ENCODE assay signal across 9 cellular contexts in genomic region chr10:16967866-16968721, GRCh38.
DNase-seq lines count a peak whose midpoint lies in the region; ATAC-seq and TF ChIP-seq lines count a peak whose summit lies in the region.
"Had no signal": no experiment of that assay in that cellular context is flagged by ENCODE, and none has a peak within 500 bp of the region (broad histone marks: within the 10 kb centered on the region; RNA-seq: fewer than 3 reads in every experiment).

No MANE protein-coding gene starts in this region.

- WGBS in liver: 37% methylated on average over 7 of the region's 7 CpGs

- intact Hi-C loops in upper lobe of right lung (cut with DNase I): no loop called here
- intact Hi-C loops in CD8-positive, alpha-beta T cell (cut with DNase I, micrococcal nuclease): no loop called here

- CTCF ChIA-PET in activated CD8-positive, alpha-beta memory T cell treated with anti-CD3 and anti-CD28 coated beads, Interleukin-2, amount 10 ng/mL, durations not matched to agents 7 days and 5 days (lab: Charles Lee): interaction anchor here (0.7 to 1.2 kb wide), 4 partner anchors 11 to 252 kb away, joined by 3 to 4 read pairs (median 3); no protein-coding TSS in a partner anchor
- CTCF ChIA-PET in CD8-positive, alpha-beta T cell (lab: Charles Lee): no interaction called here

- TF ChIP-seq CTCF in choroid plexus epithelial cell (conservative IDR thresholded peaks at IDR 0.05; ENCODE audit: low read depth, low read length): no peak
- no peak for TF ChIP-seq CTCF in liver (IDR thresholded peaks at IDR 0.05; ENCODE audit: low read depth, low read length, missing input control)
- TF ChIP-seq CTCF in upper lobe of right lung (IDR thresholded peaks at IDR 0.05): no peak
- TF ChIP-seq CTCF in CD8-positive, alpha-beta T cell (IDR thresholded peaks at IDR 0.05): no peak

- H3K4me3 ChIP-seq in choroid plexus epithelial cell (ENCODE audit: low read depth, low read length) (no peak overlapping the region), liver (ENCODE audit: low read depth in 1 of 3, low read length in 3 of 3) (no peak overlapping the region), upper lobe of right lung (no peak overlapping the region)
- no peak overlapping the region for H3K4me3 ChIP-seq in CD8-positive, alpha-beta T cell (ENCODE audit: low read depth, low read length)

- no peaks in the 10 kb centered on the region for H3K9me3 Mint-ChIP-seq in activated CD8-positive, alpha-beta memory T cell treated with anti-CD3 and anti-CD28 coated beads, Interleukin-2, amount 10 ng/mL, durations not matched to agents 7 days and 5 days (ENCODE audit: low read depth)
- H3K9me3 Mint-ChIP-seq in CD8-positive, alpha-beta T cell: no peaks in the 10 kb centered on the region

- H3K27me3 Mint-ChIP-seq in activated CD8-positive, alpha-beta memory T cell treated with anti-CD3 and anti-CD28 coated beads, Interleukin-2, amount 10 ng/mL, durations not matched to agents 7 days and 5 days: peaks cover 3% of the 10 kb centered on the region
- no peaks in the 10 kb centered on the region for H3K27me3 Mint-ChIP-seq in CD8-positive, alpha-beta T cell (ENCODE audit: low read depth)

- peak; percentile 51 for ATAC-seq in activated CD8-positive, alpha-beta memory T cell treated with anti-CD3 and anti-CD28 coated beads, Interleukin-2, amount 10 ng/mL, durations not matched to agents 7 days and 5 days
- ATAC-seq in upper lobe of right lung (peak; percentile 43), HG03442 (IDR thresholded peaks at IDR 0.05; ENCODE audit: unreplicated experiment) (no peak)
- ATAC-seq in CD8-positive, alpha-beta T cell: no peak

- H3K36me3 Mint-ChIP-seq in activated CD8-positive, alpha-beta memory T cell treated with anti-CD3 and anti-CD28 coated beads, Interleukin-2, amount 10 ng/mL, durations not matched to agents 7 days and 5 days: peaks cover 2% of the 10 kb centered on the region
- peaks cover 2% of the 10 kb centered on the region for H3K36me3 Mint-ChIP-seq in CD8-positive, alpha-beta T cell

- peak overlapping the region; percentile 38 for H3K27ac Mint-ChIP-seq in activated CD8-positive, alpha-beta memory T cell treated with anti-CD3 and anti-CD28 coated beads, Interleukin-2, amount 10 ng/mL, durations not matched to agents 7 days and 5 days
- H3K27ac Mint-ChIP-seq in CD8-positive, alpha-beta T cell: no peak overlapping the region

- no peaks in the 10 kb centered on the region for H3K27me3 ChIP-seq in liver (ENCODE audit: control insufficient read depth in 4 of 4, insufficient read depth in 4 of 4, low read length in 3 of 4)
- H3K27me3 ChIP-seq in upper lobe of right lung: no peaks in the 10 kb centered on the region
- H3K27me3 ChIP-seq in CD8-positive, alpha-beta T cell (ENCODE audit: insufficient read depth, low read length): no peaks in the 10 kb centered on the region

- no peak for TF ChIP-seq RAD21 in liver (IDR thresholded peaks at IDR 0.05)

- POLR2A ChIA-PET in CD8-positive, alpha-beta T cell (lab: Charles Lee): interaction anchor here (0.7 kb wide), 1 partner anchor 95 kb away, joined by 4 read pairs; no protein-coding TSS in a partner anchor

- H3K27ac ChIP-seq in liver (ENCODE audit: low read depth in 1 of 2, low read length in 2 of 2): peak overlapping the region in 1 of 2 donors; percentile 33
- peak overlapping the region; percentile 14 for H3K27ac ChIP-seq in upper lobe of right lung
- no peak overlapping the region for H3K27ac ChIP-seq in CD8-positive, alpha-beta T cell (ENCODE audit: low read depth, low read length)
- H3K27ac ChIP-seq: C4-2B had no signal

- peaks cover 21% of the 10 kb centered on the region for H3K4me1 Mint-ChIP-seq in activated CD8-positive, alpha-beta memory T cell treated with anti-CD3 and anti-CD28 coated beads, Interleukin-2, amount 10 ng/mL, durations not matched to agents 7 days and 5 days
- H3K4me1 Mint-ChIP-seq in CD8-positive, alpha-beta T cell (ENCODE audit: low read depth): no peaks in the 10 kb centered on the region

- H3K4me3 Mint-ChIP-seq in activated CD8-positive, alpha-beta memory T cell treated with anti-CD3 and anti-CD28 coated beads, Interleukin-2, amount 10 ng/mL, durations not matched to agents 7 days and 5 days: peak overlapping the region; percentile 32
- no peak overlapping the region for H3K4me3 Mint-ChIP-seq in CD8-positive, alpha-beta T cell

- H3K9me3 ChIP-seq in liver (ENCODE audit: control insufficient read depth in 4 of 4, low read length in 3 of 4): no peaks in the 10 kb centered on the region
- no peaks in the 10 kb centered on the region for H3K9me3 ChIP-seq in upper lobe of right lung
- no peaks in the 10 kb centered on the region for H3K9me3 ChIP-seq in CD8-positive, alpha-beta T cell (ENCODE audit: low read length)

- no peak for DNase-seq in activated CD8-positive, alpha-beta memory T cell treated with anti-CD3 and anti-CD28 coated beads, Interleukin-2, amount 10 ng/mL, durations not matched to agents 7 days and 5 days
- DNase-seq in activated CD8-positive, alpha-beta memory T cell treated with anti-CD3 and anti-CD28 coated beads, Interleukin-2, amount 50 U/mL, for 4 hours: no peak
- peak; percentile 96 for DNase-seq in choroid plexus epithelial cell (ENCODE audit: low read depth)
- no peak for DNase-seq in upper lobe of right lung
- DNase-seq in DMS 273 (lab: John Stamatoyannopoulos, UW; ENCODE audit: unreplicated experiment): no peak
- DNase-seq in CD8-positive, alpha-beta T cell: no peak

- H3K36me3 ChIP-seq in liver (ENCODE audit: control insufficient read depth in 4 of 4, insufficient read depth in 3 of 4, low read depth in 1 of 4, low read length in 3 of 4) (no peaks in the 10 kb centered on the region), upper lobe of right lung (no peaks in the 10 kb centered on the region)
- H3K36me3 ChIP-seq in CD8-positive, alpha-beta T cell (ENCODE audit: insufficient read depth, low read length): no peaks in the 10 kb centered on the region

- H3K4me1 ChIP-seq in liver (ENCODE audit: control insufficient read depth in 4 of 4, insufficient read depth in 4 of 4, low read length in 3 of 4): no peaks in the 10 kb centered on the region
- H3K4me1 ChIP-seq in upper lobe of right lung: peaks cover 11% of the 10 kb centered on the region
- H3K4me1 ChIP-seq in CD8-positive, alpha-beta T cell (ENCODE audit: insufficient read depth, low read length): no peaks in the 10 kb centered on the region

- H3K9ac ChIP-seq in liver (ENCODE audit: low read depth in 1 of 2, low read length in 2 of 2): no peak overlapping the region

TF ChIP-seq in liver, 16 proteins besides CTCF, POLR2A, EP300 and RAD21:
- no peak for TF ChIP-seq EGR1 (IDR thresholded peaks at IDR 0.05; ENCODE audit: low read depth in 2 of 2)
- TF ChIP-seq GABPA (IDR thresholded peaks at IDR 0.05 in 1 of 2, conservative IDR thresholded peaks at IDR 0.05 in 1 of 2): no peak
- TF ChIP-seq JUND (IDR thresholded peaks at IDR 0.05): peak in 1 of 2 donors; percentile 17
- TF ChIP-seq, protein P1, sequence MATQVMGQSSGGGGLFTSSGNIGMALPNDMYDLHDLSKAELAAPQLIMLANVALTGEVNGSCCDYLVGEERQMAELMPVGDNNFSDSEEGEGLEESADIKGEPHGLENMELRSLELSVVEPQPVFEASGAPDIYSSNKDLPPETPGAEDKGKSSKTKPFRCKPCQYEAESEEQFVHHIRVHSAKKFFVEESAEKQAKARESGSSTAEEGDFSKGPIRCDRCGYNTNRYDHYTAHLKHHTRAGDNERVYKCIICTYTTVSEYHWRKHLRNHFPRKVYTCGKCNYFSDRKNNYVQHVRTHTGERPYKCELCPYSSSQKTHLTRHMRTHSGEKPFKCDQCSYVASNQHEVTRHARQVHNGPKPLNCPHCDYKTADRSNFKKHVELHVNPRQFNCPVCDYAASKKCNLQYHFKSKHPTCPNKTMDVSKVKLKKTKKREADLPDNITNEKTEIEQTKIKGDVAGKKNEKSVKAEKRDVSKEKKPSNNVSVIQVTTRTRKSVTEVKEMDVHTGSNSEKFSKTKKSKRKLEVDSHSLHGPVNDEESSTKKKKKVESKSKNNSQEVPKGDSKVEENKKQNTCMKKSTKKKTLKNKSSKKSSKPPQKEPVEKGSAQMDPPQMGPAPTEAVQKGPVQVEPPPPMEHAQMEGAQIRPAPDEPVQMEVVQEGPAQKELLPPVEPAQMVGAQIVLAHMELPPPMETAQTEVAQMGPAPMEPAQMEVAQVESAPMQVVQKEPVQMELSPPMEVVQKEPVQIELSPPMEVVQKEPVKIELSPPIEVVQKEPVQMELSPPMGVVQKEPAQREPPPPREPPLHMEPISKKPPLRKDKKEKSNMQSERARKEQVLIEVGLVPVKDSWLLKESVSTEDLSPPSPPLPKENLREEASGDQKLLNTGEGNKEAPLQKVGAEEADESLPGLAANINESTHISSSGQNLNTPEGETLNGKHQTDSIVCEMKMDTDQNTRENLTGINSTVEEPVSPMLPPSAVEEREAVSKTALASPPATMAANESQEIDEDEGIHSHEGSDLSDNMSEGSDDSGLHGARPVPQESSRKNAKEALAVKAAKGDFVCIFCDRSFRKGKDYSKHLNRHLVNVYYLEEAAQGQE (IDR thresholded peaks at IDR 0.05): no peak
- no peak for TF ChIP-seq YY1 (IDR thresholded peaks at IDR 0.05)
- no peak for TF ChIP-seq TAF1 (conservative IDR thresholded peaks at IDR 0.05)
- no peak for TF ChIP-seq HNF4A (conservative IDR thresholded peaks at IDR 0.05)
- TF ChIP-seq NR2F2 (IDR thresholded peaks at IDR 0.05): peak; percentile 70

Comparison
In these comparisons a context has a peak if more than half of its experiments do, and no peak if none do; other contexts are left out.
1. ATAC-seq: peak in activated CD8-positive, alpha-beta memory T cell treated with anti-CD3 and anti-CD28 coated beads, Interleukin-2, amount 10 ng/mL, durations not matched to agents 7 days and 5 days (single experiment) and upper lobe of right lung (single experiment); none in CD8-positive, alpha-beta T cell (single experiment) and HG03442 (single experiment).